1 cellular context compared by ENCODE assay signal in genomic region chr3:53235545-53235944, GRCh38.
TF ChIP-seq lines count a peak whose summit lies in the region.

No MANE protein-coding gene starts in this region.

TF ChIP-seq in WTC11, 78 proteins besides CTCF, POLR2A, EP300 and RAD21 (continued from another document):
- no peak for TF ChIP-seq FOXP4 (CRISPR knock-in tag; IDR thresholded peaks at IDR 0.05)
- TF ChIP-seq NR2C2 (CRISPR knock-in tag; IDR thresholded peaks at IDR 0.05) = no peak
- no peak for TF ChIP-seq STAT6 (CRISPR knock-in tag; conservative IDR thresholded peaks at IDR 0.05; ENCODE audit: low read depth)
- no peak for TF ChIP-seq ZNF121 (CRISPR knock-in tag; IDR thresholded peaks at IDR 0.05)
- no peak for TF ChIP-seq ZSCAN18 (CRISPR knock-in tag; IDR thresholded peaks at IDR 0.05)
- TF ChIP-seq ETV6 (CRISPR knock-in tag; IDR thresholded peaks at IDR 0.05) = no peak
- no peak for TF ChIP-seq ZNF425 (CRISPR knock-in tag; conservative IDR thresholded peaks at IDR 0.05)
- TF ChIP-seq SMAD3 (CRISPR knock-in tag; IDR thresholded peaks at IDR 0.05; ENCODE audit: borderline replicate concordance) = no peak
- TF ChIP-seq NR1H2 (CRISPR knock-in tag; IDR thresholded peaks at IDR 0.05) = no peak
- no peak for TF ChIP-seq TCF7 (CRISPR knock-in tag; IDR thresholded peaks at IDR 0.05; ENCODE audit: low read depth)
- no peak for TF ChIP-seq SP1 (CRISPR knock-in tag; conservative IDR thresholded peaks at IDR 0.05)
- no peak for TF ChIP-seq ZNF416 (CRISPR knock-in tag; IDR thresholded peaks at IDR 0.05)
- TF ChIP-seq ZMAT4 (CRISPR knock-in tag; IDR thresholded peaks at IDR 0.05) = no peak
- no peak for TF ChIP-seq IRF1 (CRISPR knock-in tag; IDR thresholded peaks at IDR 0.05)
- no peak for TF ChIP-seq TEAD1 (CRISPR knock-in tag; IDR thresholded peaks at IDR 0.05)
- TF ChIP-seq OVOL2 (CRISPR knock-in tag; IDR thresholded peaks at IDR 0.05; ENCODE audit: borderline replicate concordance) = no peak
- TF ChIP-seq EMX1 (CRISPR knock-in tag; IDR thresholded peaks at IDR 0.05) = no peak
